Comparison of ENCODE assay signal across 6 cellular contexts in genomic region chr1:147217142-147217541, GRCh38. TPM values are rescaled to one million over a fixed set of nuclear protein-coding genes. Genes with fewer than 3 reads are reported as not detected.
"Had no signal": no experiment of that assay in that cellular context is flagged by ENCODE, and none has a peak within 500 bp of the region (broad histone marks: within the 10 kb centered on the region; RNA-seq: fewer than 3 reads in every experiment).

No MANE protein-coding gene starts in this region.

- DNase-seq: IMR-90, KBM-7, KG1 had no signal

- FAIRE-seq: HTR-8/SVneo had no signal

- H3K27ac ChIP-seq: HL-60 had no signal

RNA-seq across cellular contexts. Expression of gene FMO5, which starts 8.0 kb away (rescaled TPM):
- total RNA-seq: HT1080 had no signal
